Comparison of ENCODE assay signal across 8 cellular contexts in genomic region chr1:7953850-7954609, GRCh38. TPM values are rescaled to one million over a fixed set of nuclear protein-coding genes. Genes with fewer than 3 reads are reported as not detected.
DNase-seq lines count a peak whose midpoint lies in the region; ATAC-seq lines count a peak whose summit lies in the region.

No MANE protein-coding gene starts in this region.

- H3K27ac ChIP-seq in ectodermal cell (ENCODE audit: insufficient read depth, low read depth, low read length, poor library complexity, severe bottlenecking), result no peak overlapping the region

- H3K4me1 ChIP-seq in ectodermal cell (ENCODE audit: control insufficient read depth, insufficient read depth, low read length), result no peaks in the 10 kb centered on the region

- CTCF ChIA-PET in activated CD4-positive, alpha-beta memory T cell treated with anti-CD3 and anti-CD28 coated beads, Interleukin-2, amount 10 ng/mL, durations not matched to agents 7 days and 5 days (lab: Charles Lee), result no interaction called here

- H3K4me3 Mint-ChIP-seq in activated CD4-positive, alpha-beta memory T cell treated with anti-CD3 and anti-CD28 coated beads, Interleukin-2, amount 10 ng/mL, durations not matched to agents 7 days and 5 days, result peak overlapping the region; percentile 88

- 75 to 78% methylated on average over 65 of the region's 65 CpGs for WGBS in ectodermal cell, 2 experiments

- no peaks in the 10 kb centered on the region for H3K36me3 ChIP-seq in ectodermal cell (ENCODE audit: control insufficient read depth, insufficient read depth, low read length)

- peak; percentile 81 for DNase-seq in AG08395 (ENCODE audit: low spot score)
- DNase-seq in NCI-H526 (lab: John Stamatoyannopoulos, UW), result peak; percentile 61 to 91
- DNase-seq in activated CD4-positive, alpha-beta memory T cell treated with anti-CD3 and anti-CD28 coated beads, Interleukin-2, amount 10 ng/mL, durations not matched to agents 7 days and 5 days, result peak; percentile 88
- peak; percentile 97 for DNase-seq in medulla oblongata (ENCODE audit: extremely low spot score)
- DNase-seq in stimulated activated CD8-positive, alpha-beta memory T cell treated with anti-CD3 and anti-CD28 coated beads, Interleukin-15, amount 100 ng/mL, for 48 hours (ENCODE audit: low read depth in 2 of 2), result peak; percentile 93 to 97

- H3K4me1 Mint-ChIP-seq in activated CD4-positive, alpha-beta memory T cell treated with anti-CD3 and anti-CD28 coated beads, Interleukin-2, amount 10 ng/mL, durations not matched to agents 7 days and 5 days, result peaks cover 51% of the 10 kb centered on the region

- H3K9me3 ChIP-seq in ectodermal cell (ENCODE audit: control insufficient read depth, low read length), result no peaks in the 10 kb centered on the region

- H3K27me3 ChIP-seq in ectodermal cell (ENCODE audit: control insufficient read depth, insufficient read depth, low read length, poor library complexity, severe bottlenecking), result no peaks in the 10 kb centered on the region

- POLR2A ChIA-PET in activated CD4-positive, alpha-beta memory T cell treated with anti-CD3 and anti-CD28 coated beads, Interleukin-2, amount 10 ng/mL, durations not matched to agents 7 days and 5 days (lab: Charles Lee), result interaction anchor here (1.6 kb wide), 1 partner anchor 24 kb away, joined by 4 read pairs; no protein-coding TSS in a partner anchor

- H3K27ac Mint-ChIP-seq in activated CD4-positive, alpha-beta memory T cell treated with anti-CD3 and anti-CD28 coated beads, Interleukin-2, amount 10 ng/mL, durations not matched to agents 7 days and 5 days, result peak overlapping the region; percentile 96

- H3K27me3 Mint-ChIP-seq in activated CD4-positive, alpha-beta memory T cell treated with anti-CD3 and anti-CD28 coated beads, Interleukin-2, amount 10 ng/mL, durations not matched to agents 7 days and 5 days, result no peaks in the 10 kb centered on the region

- H3K36me3 Mint-ChIP-seq in activated CD4-positive, alpha-beta memory T cell treated with anti-CD3 and anti-CD28 coated beads, Interleukin-2, amount 10 ng/mL, durations not matched to agents 7 days and 5 days (ENCODE audit: low read depth), result peaks cover 2% of the 10 kb centered on the region

- H3K4me3 ChIP-seq in ectodermal cell (ENCODE audit: insufficient read depth, low read depth, low read length), result peak overlapping the region; percentile 20

- peak; percentile 90 for ATAC-seq in GM18907 (IDR thresholded peaks at IDR 0.05; ENCODE audit: unreplicated experiment)
- ATAC-seq in HG03175 (IDR thresholded peaks at IDR 0.05; ENCODE audit: unreplicated experiment), result peak; percentile 96

- no peaks in the 10 kb centered on the region for H3K9me3 Mint-ChIP-seq in activated CD4-positive, alpha-beta memory T cell treated with anti-CD3 and anti-CD28 coated beads, Interleukin-2, amount 10 ng/mL, durations not matched to agents 7 days and 5 days

RNA-seq across cellular contexts. Expression of gene PARK7, which starts 7.5 kb away (rescaled TPM):
- 100 to 1,000 TPM; 261 to 275 TPM for total RNA-seq in activated CD4-positive, alpha-beta memory T cell treated with anti-CD3 and anti-CD28 coated beads, Interleukin-2, amount 10 ng/mL, durations not matched to agents 7 days and 5 days
- 326 TPM for polyA plus RNA-seq in ectodermal cell (2013, experiment 1 of 4)
- 297 TPM for polyA plus RNA-seq in ectodermal cell (2013, experiment 2 of 4)
- 253 TPM for polyA plus RNA-seq in ectodermal cell (2013, experiment 3 of 4)
- polyA plus RNA-seq in ectodermal cell (2013, experiment 4 of 4), result 296 TPM

RNA-seq across cellular contexts. Expression of gene TNFRSF9, which starts 13.4 kb away (rescaled TPM):
- total RNA-seq in activated CD4-positive, alpha-beta memory T cell treated with anti-CD3 and anti-CD28 coated beads, Interleukin-2, amount 10 ng/mL, durations not matched to agents 7 days and 5 days, result 1 to 10 TPM; 8.0 TPM
- polyA plus RNA-seq in ectodermal cell (2013, experiment 1 of 4), result 0.20 TPM
- polyA plus RNA-seq in ectodermal cell (2013, experiment 2 of 4), result 0.16 TPM
- 0.05 TPM for polyA plus RNA-seq in ectodermal cell (2013, experiment 3 of 4)
- polyA plus RNA-seq in ectodermal cell (2013, experiment 4 of 4), result not detected
